10 cellular contexts compared by ENCODE assay signal in the genomic region with DNA sequence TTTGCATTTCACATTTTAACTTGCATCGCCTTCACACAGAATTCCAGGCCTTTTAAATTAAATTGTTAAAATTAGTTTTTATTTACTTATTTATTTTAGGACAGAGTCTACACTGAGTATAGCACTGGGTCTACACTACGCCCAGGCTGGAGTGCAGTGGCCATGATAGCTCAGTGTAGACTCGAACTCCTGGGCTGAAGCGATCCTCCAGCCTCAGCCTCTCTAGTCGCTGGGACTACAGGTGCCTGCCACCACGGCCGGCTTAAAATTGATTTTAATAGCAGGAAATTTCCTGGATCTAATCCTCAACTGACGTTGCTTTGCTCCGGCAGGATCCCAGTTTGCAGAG. TPM values are rescaled to one million over a fixed set of nuclear protein-coding genes. Genes with fewer than 3 reads are reported as not detected.
DNase-seq lines count a peak whose midpoint lies in the region; ATAC-seq and TF ChIP-seq lines count a peak whose summit lies in the region.
"Had no signal": no experiment of that assay in that cellular context is flagged by ENCODE, and none has a peak within 500 bp of the region (broad histone marks: within the 10 kb centered on the region; RNA-seq: fewer than 3 reads in every experiment).

No MANE protein-coding gene starts in this region.

- ATAC-seq in GM18517 (IDR thresholded peaks at IDR 0.05; ENCODE audit: unreplicated experiment), result no peak
- ATAC-seq: K562 had no signal

- peaks cover 0 to 11% (median 8%) of the 10 kb centered on the region in 4 donors for H3K4me1 ChIP-seq in tibial artery
- H3K4me1 ChIP-seq: A549 had no signal

- peaks cover under 1 to 40% (median 26%) of the 10 kb centered on the region in 3 donors for H3K9me3 ChIP-seq in tibial artery

- WGBS in lower leg skin, 2 donors, result 48 to 59% methylated on average over 9 of the region's 9 CpGs

- peak overlapping the region; percentile 91 for H3K4me3 Mint-ChIP-seq in T-helper 2 cell treated with Interferon-gamma antibody and Interleukin-4, amounts not matched to agents 5 μg/mL and 100 μg/mL, for 36 hours

- H3K27me3 ChIP-seq in tibial artery, result no peaks in the 10 kb centered on the region

- intact Hi-C loops in lower leg skin (cut with DNase I; ENCODE audit: low total_unique reads), result no loop called here
- intact Hi-C loops in tibial artery (cut with DNase I; ENCODE audit: low total_unique reads), result no loop called here

- H3K4me1 Mint-ChIP-seq in T-helper 2 cell treated with Interferon-gamma antibody and Interleukin-4, amounts not matched to agents 5 μg/mL and 100 μg/mL, for 36 hours (ENCODE audit: low read depth), result peaks cover 12% of the 10 kb centered on the region

- no peak for DNase-seq in T-helper 2 cell treated with Interferon-gamma antibody and Interleukin-4, amounts not matched to agents 5 μg/mL and 100 μg/mL, for 36 hours (ENCODE audit: low spot score)
- DNase-seq in T-helper 2 cell (no peak), astrocyte of the spinal cord (ENCODE audit: low read depth, low spot score) (no peak), lower leg skin (ENCODE audit: low spot score in 2 of 2) (no peak), tibial artery (no peak), NCI-H82 treated with DMSO at 0.1 percent for 48 hours (lab: John Stamatoyannopoulos, UW; ENCODE audit: unreplicated experiment) (no peak), amygdala (lab: John Stamatoyannopoulos, UW) (no peak)

- H3K4me3 ChIP-seq in astrocyte of the spinal cord (ENCODE audit: low read depth, low read length), result peak overlapping the region; percentile 72
- H3K4me3 ChIP-seq in lower leg skin (ENCODE audit: low read depth, poor library complexity, severe bottlenecking), result peak overlapping the region; percentile 46
- H3K4me3 ChIP-seq in tibial artery, result peak overlapping the region; percentile 69 to 84
- H3K4me3 ChIP-seq: A549, K562 had no signal

- in situ Hi-C loops in astrocyte of the spinal cord (cut with HindIII; ENCODE audit: low sequenced_read_pairs), result no loop called here

- no peaks in the 10 kb centered on the region for H3K27me3 Mint-ChIP-seq in T-helper 2 cell treated with Interferon-gamma antibody and Interleukin-4, amounts not matched to agents 5 μg/mL and 100 μg/mL, for 36 hours (ENCODE audit: low read depth)

- peak overlapping the region; percentile 83 to 84 for H3K27ac ChIP-seq in tibial artery
- H3K27ac ChIP-seq: A549 had no signal

- H3K36me3 ChIP-seq in tibial artery, result peaks cover 0 to 7% (median 0%) of the 10 kb centered on the region in 3 donors

- TF ChIP-seq CTCF in astrocyte of the spinal cord (IDR thresholded peaks at IDR 0.05; ENCODE audit: low read depth, low read length), result no peak
- no peak for TF ChIP-seq CTCF in lower leg skin (IDR thresholded peaks at IDR 0.05)
- TF ChIP-seq CTCF in tibial artery (IDR thresholded peaks at IDR 0.05), result no peak

- peaks cover 20% of the 10 kb centered on the region for H3K36me3 Mint-ChIP-seq in T-helper 2 cell treated with Interferon-gamma antibody and Interleukin-4, amounts not matched to agents 5 μg/mL and 100 μg/mL, for 36 hours (ENCODE audit: low read depth)

- TF ChIP-seq POLR2A in lower leg skin (IDR thresholded peaks at IDR 0.05), result no peak

- H3K9me3 Mint-ChIP-seq in T-helper 2 cell treated with Interferon-gamma antibody and Interleukin-4, amounts not matched to agents 5 μg/mL and 100 μg/mL, for 36 hours, result peaks cover 63% of the 10 kb centered on the region

- peak overlapping the region; percentile 94 for H3K27ac Mint-ChIP-seq in T-helper 2 cell treated with Interferon-gamma antibody and Interleukin-4, amounts not matched to agents 5 μg/mL and 100 μg/mL, for 36 hours

RNA-seq across cellular contexts. Expression of gene ZNF610, which starts 0.3 kb away (rescaled TPM):
- total RNA-seq in lower leg skin, result 1 to 10 TPM in 1 of 4 donors, under 1 TPM in 3; 0.67 to 1.3 (median 0.87) TPM
- total RNA-seq: K562 had no signal

RNA-seq across cellular contexts. Expression of gene ZNF880, which starts 34.0 kb away (rescaled TPM):
- 10 to 100 TPM; 15.2 to 19.7 (median 15.7) TPM for total RNA-seq in lower leg skin

RNA-seq across cellular contexts. Expression of gene ZNF480, which starts 38.8 kb away (rescaled TPM):
- total RNA-seq in lower leg skin, result 1 to 10 TPM; 2.8 to 6.2 (median 5.7) TPM
